2 cellular contexts compared by ENCODE assay signal in the genomic region with DNA sequence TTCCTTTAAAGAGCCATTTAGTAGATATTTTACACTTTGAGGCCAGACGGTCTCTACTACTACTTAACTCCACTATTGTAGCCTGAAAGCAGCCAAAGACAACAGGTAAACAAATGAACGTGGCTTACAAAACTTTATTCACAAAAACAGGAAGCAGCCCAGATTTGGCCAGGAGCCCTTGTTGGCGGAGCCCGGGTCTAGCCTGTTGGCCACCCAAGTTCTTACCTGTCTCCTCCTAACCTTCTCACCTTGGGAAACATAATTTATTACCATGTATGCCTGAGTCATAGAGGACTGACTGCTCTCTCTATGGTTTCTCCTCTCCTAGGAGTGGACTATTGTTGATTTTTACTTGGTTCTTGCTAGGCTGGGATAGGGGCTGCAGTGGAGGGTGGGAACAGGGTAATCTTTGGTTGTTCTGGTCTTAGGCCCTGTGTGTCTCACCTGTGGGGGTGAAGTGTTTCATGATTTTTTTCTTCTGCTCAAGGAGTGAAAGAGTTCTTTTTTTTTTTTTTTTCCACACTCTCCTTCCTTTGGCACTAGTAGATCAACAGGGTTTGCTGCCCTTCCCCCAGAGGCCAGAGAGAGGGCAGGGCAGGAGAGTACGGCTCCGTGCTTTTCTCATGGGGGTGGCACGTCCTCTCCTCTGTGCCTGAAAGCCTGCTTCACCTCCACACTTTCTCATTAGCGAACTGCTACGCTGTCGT.
A peak's percentile ranks its signal among the peaks of the same experiment; 100 is the strongest.
TF ChIP-seq lines count a peak whose summit lies in the region.

No MANE protein-coding gene starts in this region.

TF ChIP-seq in K562, 482 proteins besides CTCF, POLR2A, EP300 and RAD21 (continued from another document and continues in another):
- TF ChIP-seq, protein P1, sequence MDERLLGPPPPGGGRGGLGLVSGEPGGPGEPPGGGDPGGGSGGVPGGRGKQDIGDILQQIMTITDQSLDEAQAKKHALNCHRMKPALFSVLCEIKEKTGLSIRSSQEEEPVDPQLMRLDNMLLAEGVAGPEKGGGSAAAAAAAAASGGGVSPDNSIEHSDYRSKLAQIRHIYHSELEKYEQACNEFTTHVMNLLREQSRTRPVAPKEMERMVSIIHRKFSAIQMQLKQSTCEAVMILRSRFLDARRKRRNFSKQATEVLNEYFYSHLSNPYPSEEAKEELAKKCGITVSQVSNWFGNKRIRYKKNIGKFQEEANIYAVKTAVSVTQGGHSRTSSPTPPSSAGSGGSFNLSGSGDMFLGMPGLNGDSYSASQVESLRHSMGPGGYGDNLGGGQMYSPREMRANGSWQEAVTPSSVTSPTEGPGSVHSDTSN (CRISPR knock-in tag; IDR thresholded peaks at IDR 0.05; ENCODE audit: low read depth), result no peak
- TF ChIP-seq, protein P1 (tag; conservative IDR thresholded peaks at IDR 0.05; ENCODE audit: low read depth), result 0 out of 2 replicates have a peak, but pooled peaks have one; percentile 7
- TF ChIP-seq, protein P2, sequence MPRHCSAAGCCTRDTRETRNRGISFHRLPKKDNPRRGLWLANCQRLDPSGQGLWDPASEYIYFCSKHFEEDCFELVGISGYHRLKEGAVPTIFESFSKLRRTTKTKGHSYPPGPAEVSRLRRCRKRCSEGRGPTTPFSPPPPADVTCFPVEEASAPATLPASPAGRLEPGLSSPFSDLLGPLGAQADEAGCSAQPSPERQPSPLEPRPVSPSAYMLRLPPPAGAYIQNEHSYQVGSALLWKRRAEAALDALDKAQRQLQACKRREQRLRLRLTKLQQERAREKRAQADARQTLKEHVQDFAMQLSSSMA (CRISPR knock-in tag; IDR thresholded peaks at IDR 0.05), result no peak
- TF ChIP-seq, protein P3, sequence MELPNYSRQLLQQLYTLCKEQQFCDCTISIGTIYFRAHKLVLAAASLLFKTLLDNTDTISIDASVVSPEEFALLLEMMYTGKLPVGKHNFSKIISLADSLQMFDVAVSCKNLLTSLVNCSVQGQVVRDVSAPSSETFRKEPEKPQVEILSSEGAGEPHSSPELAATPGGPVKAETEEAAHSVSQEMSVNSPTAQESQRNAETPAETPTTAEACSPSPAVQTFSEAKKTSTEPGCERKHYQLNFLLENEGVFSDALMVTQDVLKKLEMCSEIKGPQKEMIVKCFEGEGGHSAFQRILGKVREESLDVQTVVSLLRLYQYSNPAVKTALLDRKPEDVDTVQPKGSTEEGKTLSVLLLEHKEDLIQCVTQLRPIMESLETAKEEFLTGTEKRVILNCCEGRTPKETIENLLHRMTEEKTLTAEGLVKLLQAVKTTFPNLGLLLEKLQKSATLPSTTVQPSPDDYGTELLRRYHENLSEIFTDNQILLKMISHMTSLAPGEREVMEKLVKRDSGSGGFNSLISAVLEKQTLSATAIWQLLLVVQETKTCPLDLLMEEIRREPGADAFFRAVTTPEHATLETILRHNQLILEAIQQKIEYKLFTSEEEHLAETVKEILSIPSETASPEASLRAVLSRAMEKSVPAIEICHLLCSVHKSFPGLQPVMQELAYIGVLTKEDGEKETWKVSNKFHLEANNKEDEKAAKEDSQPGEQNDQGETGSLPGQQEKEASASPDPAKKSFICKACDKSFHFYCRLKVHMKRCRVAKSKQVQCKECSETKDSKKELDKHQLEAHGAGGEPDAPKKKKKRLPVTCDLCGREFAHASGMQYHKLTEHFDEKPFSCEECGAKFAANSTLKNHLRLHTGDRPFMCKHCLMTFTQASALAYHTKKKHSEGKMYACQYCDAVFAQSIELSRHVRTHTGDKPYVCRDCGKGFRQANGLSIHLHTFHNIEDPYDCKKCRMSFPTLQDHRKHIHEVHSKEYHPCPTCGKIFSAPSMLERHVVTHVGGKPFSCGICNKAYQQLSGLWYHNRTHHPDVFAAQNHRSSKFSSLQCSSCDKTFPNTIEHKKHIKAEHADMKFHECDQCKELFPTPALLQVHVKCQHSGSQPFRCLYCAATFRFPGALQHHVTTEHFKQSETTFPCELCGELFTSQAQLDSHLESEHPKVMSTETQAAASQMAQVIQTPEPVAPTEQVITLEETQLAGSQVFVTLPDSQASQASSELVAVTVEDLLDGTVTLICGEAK (IDR thresholded peaks at IDR 0.05), result peak; percentile 88
- TF ChIP-seq, protein P3 (CRISPR knock-in tag; IDR thresholded peaks at IDR 0.05), result peak; percentile 82
- TF ChIP-seq MEIS2 (IDR thresholded peaks at IDR 0.05; ENCODE audit: partially characterized antibody), result peak; percentile 73
- no peak for TF ChIP-seq TAF15 (IDR thresholded peaks at IDR 0.05; ENCODE audit: low read depth, low read length)
- peak in 1 of 2 experiments; percentile 34; a peak in 1 of 4 replicates for TF ChIP-seq SRF (CRISPR knock-in tag; IDR thresholded peaks at IDR 0.05)

TF ChIP-seq in HepG2, 621 proteins besides CTCF, POLR2A, EP300 and RAD21:
- TF ChIP-seq, protein P3 (IDR thresholded peaks at IDR 0.05), result no peak
- TF ChIP-seq, protein P3 (CRISPR knock-in tag; IDR thresholded peaks at IDR 0.05), result 0 out of 2 replicates have a peak, but pooled peaks have one; percentile 31
- TF ChIP-seq, protein P4, sequence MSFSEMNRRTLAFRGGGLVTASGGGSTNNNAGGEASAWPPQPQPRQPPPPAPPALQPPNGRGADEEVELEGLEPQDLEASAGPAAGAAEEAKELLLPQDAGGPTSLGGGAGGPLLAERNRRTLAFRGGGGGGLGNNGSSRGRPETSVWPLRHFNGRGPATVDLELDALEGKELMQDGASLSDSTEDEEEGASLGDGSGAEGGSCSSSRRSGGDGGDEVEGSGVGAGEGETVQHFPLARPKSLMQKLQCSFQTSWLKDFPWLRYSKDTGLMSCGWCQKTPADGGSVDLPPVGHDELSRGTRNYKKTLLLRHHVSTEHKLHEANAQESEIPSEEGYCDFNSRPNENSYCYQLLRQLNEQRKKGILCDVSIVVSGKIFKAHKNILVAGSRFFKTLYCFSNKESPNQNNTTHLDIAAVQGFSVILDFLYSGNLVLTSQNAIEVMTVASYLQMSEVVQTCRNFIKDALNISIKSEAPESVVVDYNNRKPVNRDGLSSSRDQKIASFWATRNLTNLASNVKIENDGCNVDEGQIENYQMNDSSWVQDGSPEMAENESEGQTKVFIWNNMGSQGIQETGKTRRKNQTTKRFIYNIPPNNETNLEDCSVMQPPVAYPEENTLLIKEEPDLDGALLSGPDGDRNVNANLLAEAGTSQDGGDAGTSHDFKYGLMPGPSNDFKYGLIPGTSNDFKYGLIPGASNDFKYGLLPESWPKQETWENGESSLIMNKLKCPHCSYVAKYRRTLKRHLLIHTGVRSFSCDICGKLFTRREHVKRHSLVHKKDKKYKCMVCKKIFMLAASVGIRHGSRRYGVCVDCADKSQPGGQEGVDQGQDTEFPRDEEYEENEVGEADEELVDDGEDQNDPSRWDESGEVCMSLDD (CRISPR knock-in tag; IDR thresholded peaks at IDR 0.05; ENCODE audit: borderline replicate concordance), result no peak
